Comparison of ENCODE assay signal across 14 cellular contexts in the genomic region with DNA sequence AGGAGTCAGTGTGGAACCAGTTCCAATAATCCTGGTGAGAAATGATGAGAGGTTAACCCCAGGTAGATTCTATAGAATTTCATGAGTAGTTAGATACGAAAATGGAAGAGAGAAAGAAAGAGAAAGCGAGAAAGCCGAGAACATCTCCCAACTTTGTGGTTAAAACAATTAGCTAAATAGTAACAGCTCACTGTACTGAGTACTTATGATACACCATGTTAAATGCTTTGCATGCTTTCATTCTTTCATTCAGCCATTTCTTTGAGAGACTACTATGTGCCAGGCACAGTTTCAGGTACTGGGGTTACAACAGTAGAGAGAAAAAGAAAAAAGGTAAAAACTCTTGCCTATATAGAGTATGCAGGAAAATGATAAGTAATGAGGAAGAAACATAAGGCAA.
DNase-seq lines count a peak whose midpoint lies in the region; ATAC-seq and TF ChIP-seq lines count a peak whose summit lies in the region.
"Had no signal": no experiment of that assay in that cellular context is flagged by ENCODE, and none has a peak within 500 bp of the region (broad histone marks: within the 10 kb centered on the region; RNA-seq: fewer than 3 reads in every experiment).

No MANE protein-coding gene starts in this region.

- H3K4me3 ChIP-seq in KMS-11 (IDR thresholded peaks at IDR 0.05; ENCODE audit: insufficient read depth, low read depth, low read length): no peak overlapping the region
- H3K4me3 ChIP-seq: SJSA1 had no signal

- peaks cover 16% of the 10 kb centered on the region for H3K4me1 ChIP-seq in KMS-11 (ENCODE audit: low read depth, poor library complexity, severe bottlenecking)
- H3K4me1 ChIP-seq: SJSA1 had no signal

- H3K36me3 ChIP-seq in KMS-11 (ENCODE audit: insufficient read depth): no peaks in the 10 kb centered on the region
- H3K36me3 ChIP-seq: SJSA1 had no signal

- H3K9ac ChIP-seq in KMS-11: no peak overlapping the region

- no peaks in the 10 kb centered on the region for H4K20me1 ChIP-seq in KMS-11 (ENCODE audit: insufficient read depth)

- H3K4me2 ChIP-seq in KMS-11: peak overlapping the region; percentile 57; the same call in 1 of the 2 replicates

- H3K27me3 ChIP-seq in KMS-11 (ENCODE audit: insufficient read depth, low read depth): no peaks in the 10 kb centered on the region

- peak; percentile 97 for ATAC-seq in GM18907 (IDR thresholded peaks at IDR 0.05; ENCODE audit: unreplicated experiment)
- peak; percentile 95 for ATAC-seq in GM21423 (IDR thresholded peaks at IDR 0.05; ENCODE audit: unreplicated experiment)
- peak; percentile 77 for ATAC-seq in HG03025 (IDR thresholded peaks at IDR 0.05; ENCODE audit: low FRiP score, unreplicated experiment)

- H3K27ac ChIP-seq in KMS-11: no peak overlapping the region
- H3K27ac ChIP-seq: C4-2B, SJSA1 had no signal

- TF ChIP-seq POLR2A in erythroblast (IDR thresholded peaks at IDR 0.05; ENCODE audit: low read length): no peak

- H3K79me2 ChIP-seq in KMS-11 (ENCODE audit: insufficient read depth, low read depth): no peaks in the 10 kb centered on the region

- DNase-seq in SKM-1 treated with dmso at 0.1 percent for 144 hours (lab: John Stamatoyannopoulos, UW; ENCODE audit: unreplicated experiment) (no peak), islet precursor cell (no peak), erythroblast (lab: John Stamatoyannopoulos, UW) (no peak)
- DNase-seq: activated effector memory CD4-positive, alpha-beta T cell treated with Interleukin-2 at 50 U/mL for 16 hours; GF-D8; NCI-H146; stimulated activated CD4-positive, alpha-beta T cell treated with anti-CD3 and anti-CD28 coated beads, Interleukin-2, amount 100 ng/mL, for 48 hours; stimulated activated naive CD4-positive, alpha-beta T cell treated with Interleukin-2 at 50 U/mL for 16 hours had no signal

- H2AFZ ChIP-seq in KMS-11 (ENCODE audit: low read depth): no peak overlapping the region

- no peak for TF ChIP-seq CTCF in KMS-11 (conservative IDR thresholded peaks at IDR 0.05; ENCODE audit: low read depth, low read length)
